19 cellular contexts compared by ENCODE assay signal in the genomic region with DNA sequence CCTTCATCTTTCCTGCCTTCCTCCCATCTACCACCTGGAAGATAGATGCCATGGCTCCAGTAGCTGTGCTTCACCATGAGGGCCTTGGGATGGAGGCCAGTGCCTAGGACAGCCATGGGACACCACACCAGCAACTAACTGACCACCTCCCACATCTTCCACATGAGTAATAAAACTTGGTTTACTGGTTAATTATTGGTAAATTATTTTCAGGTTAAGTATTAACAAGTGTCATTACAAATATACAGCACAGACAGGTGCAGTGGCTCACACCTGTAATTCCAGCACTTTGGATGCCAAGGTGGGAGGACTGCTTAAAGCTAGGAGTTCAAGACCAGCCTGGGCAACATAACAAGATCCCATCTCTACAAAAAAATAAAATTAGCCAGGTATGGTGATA. TPM values are rescaled to one million over a fixed set of nuclear protein-coding genes. Genes with fewer than 3 reads are reported as not detected.
DNase-seq lines count a peak whose midpoint lies in the region; ATAC-seq and TF ChIP-seq lines count a peak whose summit lies in the region.
"Had no signal": no experiment of that assay in that cellular context is flagged by ENCODE, and none has a peak within 500 bp of the region (broad histone marks: within the 10 kb centered on the region; RNA-seq: fewer than 3 reads in every experiment).

No MANE protein-coding gene starts in this region.

- peaks cover 48% of the 10 kb centered on the region for H3K4me1 ChIP-seq in psoas muscle
- no peaks in the 10 kb centered on the region for H3K4me1 ChIP-seq in right lobe of liver

- no peaks in the 10 kb centered on the region for H3K27me3 ChIP-seq in psoas muscle (ENCODE audit: insufficient read depth in 3 of 3, low read length in 2 of 3)
- H3K27me3 ChIP-seq in right lobe of liver = no peaks in the 10 kb centered on the region
- H3K27me3 ChIP-seq: BLaER1 treated with 17β-estradiol and CSF1 and Interleukin-3, amounts not matched to agents 10 nM and 100 nM had no signal

- no peak for TF ChIP-seq POLR2A in right lobe of liver (IDR thresholded peaks at IDR 0.05)

- H3K4me3 ChIP-seq in psoas muscle (no peak overlapping the region), right lobe of liver (no peak overlapping the region)
- H3K4me3 ChIP-seq: BLaER1 treated with 17β-estradiol and CSF1 and Interleukin-3, amounts not matched to agents 10 nM and 100 nM had no signal

- H3K9me3 Mint-ChIP-seq in activated T-helper 17 cell treated with anti-CD3 and anti-CD28 coated beads, Interleukin-2, amount 50 U/mL, for 72 hours = no peaks in the 10 kb centered on the region
- no peaks in the 10 kb centered on the region for H3K9me3 Mint-ChIP-seq in activated naive CD4-positive, alpha-beta T cell treated with anti-CD3 and anti-CD28 coated beads for 36 hours
- H3K9me3 Mint-ChIP-seq: CD8-positive, alpha-beta memory T cell had no signal

- no peak overlapping the region for H3K4me3 Mint-ChIP-seq in activated T-helper 17 cell treated with anti-CD3 and anti-CD28 coated beads, Interleukin-2, amount 50 U/mL, for 72 hours
- H3K4me3 Mint-ChIP-seq in activated naive CD4-positive, alpha-beta T cell treated with anti-CD3 and anti-CD28 coated beads for 36 hours = no peak overlapping the region
- H3K4me3 Mint-ChIP-seq: CD8-positive, alpha-beta memory T cell had no signal

- intact Hi-C loops in psoas muscle (cut with DNase I) (no loop called here), right lobe of liver (cut with DNase I) (no loop called here)
- intact Hi-C loops in activated naive CD4-positive, alpha-beta T cell treated with anti-CD3 and anti-CD28 coated beads for 36 hours (cut with micrococcal nuclease) = no loop called here

- CTCF ChIA-PET in activated naive CD4-positive, alpha-beta T cell treated with anti-CD3 and anti-CD28 coated beads for 36 hours (lab: Charles Lee) = interaction anchor here (0.6 to 1.2 kb wide), 3 partner anchors 18 to 1494 kb away, joined by 3 to 5 read pairs (median 4); no protein-coding TSS in a partner anchor

- no peak for ATAC-seq in activated T-helper 17 cell treated with anti-CD3 and anti-CD28 coated beads, Interleukin-2, amount 50 U/mL, for 72 hours (replicated peaks)
- no peak for ATAC-seq in psoas muscle
- no peak for ATAC-seq in right lobe of liver
- ATAC-seq: HCT116 had no signal

- peak overlapping the region; percentile 4 for H3K27ac Mint-ChIP-seq in activated T-helper 17 cell treated with anti-CD3 and anti-CD28 coated beads, Interleukin-2, amount 50 U/mL, for 72 hours
- no peak overlapping the region for H3K27ac Mint-ChIP-seq in activated naive CD4-positive, alpha-beta T cell treated with anti-CD3 and anti-CD28 coated beads for 36 hours

- no peak for TF ChIP-seq CTCF in psoas muscle (IDR thresholded peaks at IDR 0.05)
- no peak for TF ChIP-seq CTCF in right lobe of liver (IDR thresholded peaks at IDR 0.05)

- no peak for DNase-seq in psoas muscle
- no peak for DNase-seq in activated naive CD4-positive, alpha-beta T cell treated with Interleukin-2 at 50 U/mL for 16 hours
- no peak for DNase-seq in right lobe of liver
- no peak for DNase-seq in activated naive CD4-positive, alpha-beta T cell treated with anti-CD3 and anti-CD28 coated beads for 36 hours
- DNase-seq: CD8-positive, alpha-beta memory T cell; MM.1S; NCI-H1092; NCI-H1436 treated with DMSO at 0.1 percent for 48 hours; NCI-H2029; NCI-H345; NCI-H524 treated with DMSO at 0.1 percent for 48 hours; SHP77 had no signal

- H3K4me1 Mint-ChIP-seq in activated T-helper 17 cell treated with anti-CD3 and anti-CD28 coated beads, Interleukin-2, amount 50 U/mL, for 72 hours = peaks cover 6% of the 10 kb centered on the region
- peaks cover 21% of the 10 kb centered on the region for H3K4me1 Mint-ChIP-seq in activated naive CD4-positive, alpha-beta T cell treated with anti-CD3 and anti-CD28 coated beads for 36 hours (ENCODE audit: low read depth)

- no peaks in the 10 kb centered on the region for H3K27me3 Mint-ChIP-seq in activated T-helper 17 cell treated with anti-CD3 and anti-CD28 coated beads, Interleukin-2, amount 50 U/mL, for 72 hours
- H3K27me3 Mint-ChIP-seq in activated naive CD4-positive, alpha-beta T cell treated with anti-CD3 and anti-CD28 coated beads for 36 hours (ENCODE audit: low read depth) = no peaks in the 10 kb centered on the region
- H3K27me3 Mint-ChIP-seq: CD8-positive, alpha-beta memory T cell had no signal

- H3K36me3 Mint-ChIP-seq in activated T-helper 17 cell treated with anti-CD3 and anti-CD28 coated beads, Interleukin-2, amount 50 U/mL, for 72 hours (ENCODE audit: low read depth) = no peaks in the 10 kb centered on the region
- no peaks in the 10 kb centered on the region for H3K36me3 Mint-ChIP-seq in activated naive CD4-positive, alpha-beta T cell treated with anti-CD3 and anti-CD28 coated beads for 36 hours (ENCODE audit: low read depth)

- peak overlapping the region; percentile 26 for H3K27ac ChIP-seq in cingulate gyrus (ENCODE audit: low read depth, low read length)
- H3K27ac ChIP-seq in psoas muscle = peak overlapping the region; percentile 66
- peak overlapping the region; percentile 79 for H3K27ac ChIP-seq in temporal lobe (ENCODE audit: low read depth, low read length)
- H3K27ac ChIP-seq in right lobe of liver = no peak overlapping the region

- H3K36me3 ChIP-seq in psoas muscle (ENCODE audit: insufficient read depth in 1 of 2, low read depth in 1 of 2) = no peaks in the 10 kb centered on the region
- no peaks in the 10 kb centered on the region for H3K36me3 ChIP-seq in right lobe of liver

- H3K9me3 ChIP-seq in psoas muscle = no peaks in the 10 kb centered on the region
- no peaks in the 10 kb centered on the region for H3K9me3 ChIP-seq in right lobe of liver
- H3K9me3 ChIP-seq: BLaER1 treated with 17β-estradiol and CSF1 and Interleukin-3, amounts not matched to agents 10 nM and 100 nM had no signal

RNA-seq across cellular contexts. Expression of a gene that starts 14.0 kb away (rescaled TPM):
- 10 to 100 TPM; 24.5 to 31.2 TPM for total RNA-seq in activated T-helper 17 cell treated with anti-CD3 and anti-CD28 coated beads, Interleukin-2, amount 50 U/mL, for 72 hours
- total RNA-seq in psoas muscle (10 to 100 TPM; 29.1 to 51.8 (median 34.9) TPM), temporal lobe (10.8 TPM), right lobe of liver (10 to 100 TPM; 15.7 to 23.2 (median 18.4) TPM)
- 10 to 100 TPM; 18.7 to 33.6 (median 22.3) TPM for polyA plus RNA-seq in psoas muscle
- total RNA-seq in activated naive CD4-positive, alpha-beta T cell treated with anti-CD3 and anti-CD28 coated beads for 36 hours = 10 to 100 TPM; 31.9 to 35.7 TPM

RNA-seq across cellular contexts. Expression of a gene that starts 31.6 kb away (rescaled TPM):
- not detected for total RNA-seq in activated T-helper 17 cell treated with anti-CD3 and anti-CD28 coated beads, Interleukin-2, amount 50 U/mL, for 72 hours
- total RNA-seq in psoas muscle (under 1 TPM in 3 of 4 donors, not detected in 1; 0.04 to 0.32 (median 0.07) TPM), temporal lobe (0.25 TPM), right lobe of liver (under 1 TPM in 5 of 6 experiments, not detected in 1; 0.06 to 0.24 (median 0.16) TPM)
- under 1 TPM in 1 of 3 donors, not detected in 2; 0.05 TPM for polyA plus RNA-seq in psoas muscle
- under 1 TPM; 0.07 to 0.30 TPM for total RNA-seq in activated naive CD4-positive, alpha-beta T cell treated with anti-CD3 and anti-CD28 coated beads for 36 hours
- total RNA-seq: A673, RPMI7951 had no signal

RNA-seq across cellular contexts. Expression of a gene that starts 48.4 kb away (rescaled TPM):
- 10 to 100 TPM; 60.0 to 92.1 TPM for total RNA-seq in activated T-helper 17 cell treated with anti-CD3 and anti-CD28 coated beads, Interleukin-2, amount 50 U/mL, for 72 hours
- total RNA-seq in psoas muscle (10 to 100 TPM; 20.8 to 26.6 (median 22.6) TPM), temporal lobe (30.0 TPM), right lobe of liver (10 to 100 TPM; 39.7 to 74.7 (median 55.4) TPM)
- polyA plus RNA-seq in psoas muscle = 10 to 100 TPM; 22.2 to 49.0 (median 23.8) TPM
- 10 to 100 TPM; 46.8 to 49.3 TPM for total RNA-seq in activated naive CD4-positive, alpha-beta T cell treated with anti-CD3 and anti-CD28 coated beads for 36 hours

RNA-seq across cellular contexts. Expression of a gene that starts 50.1 kb away (rescaled TPM):
- total RNA-seq in activated T-helper 17 cell treated with anti-CD3 and anti-CD28 coated beads, Interleukin-2, amount 50 U/mL, for 72 hours = 10 to 100 TPM; 56.5 to 63.2 TPM
- 1 to 10 TPM; 2.5 to 5.5 (median 3.9) TPM for total RNA-seq in psoas muscle
- 1 to 10 TPM; 4.0 to 5.1 (median 4.2) TPM for polyA plus RNA-seq in psoas muscle
- total RNA-seq in temporal lobe = 39.1 TPM
- total RNA-seq in right lobe of liver = 10 to 100 TPM; 19.9 to 44.0 (median 35.5) TPM
- total RNA-seq in activated naive CD4-positive, alpha-beta T cell treated with anti-CD3 and anti-CD28 coated beads for 36 hours = 10 to 100 TPM; 30.5 to 30.8 TPM

Comparison
In these comparisons a context has a peak if more than half of its experiments do, and no peak if none do; other contexts are left out.
1. H3K27ac ChIP-seq: peak in cingulate gyrus (single experiment), psoas muscle (single experiment) and temporal lobe (single experiment); none in right lobe of liver (0 of 3).